In genomic region chr3:153315781-153316180, GRCh38 we compare ENCODE assay signal across 29 cellular contexts.
DNase-seq lines count a peak whose midpoint lies in the region; ATAC-seq, FAIRE-seq and TF ChIP-seq lines count a peak whose summit lies in the region.
"Had no signal": no experiment of that assay in that cellular context is flagged by ENCODE, and none has a peak within 500 bp of the region (broad histone marks: within the 10 kb centered on the region; RNA-seq: fewer than 3 reads in every experiment).

No MANE protein-coding gene starts in this region.

- no peaks in the 10 kb centered on the region for H3K36me3 Mint-ChIP-seq in astrocyte (ENCODE audit: low read depth, unreplicated experiment)
- H3K36me3 Mint-ChIP-seq: natural killer cell treated with Interleukin-12 subunit alpha and Interleukin-12 subunit beta and Interleukin-15 and Interleukin-18, amount 100 ng/mL, for 72 hours; type B pancreatic cell had no signal

- H3K27me3 Mint-ChIP-seq in astrocyte (ENCODE audit: low read depth, unreplicated experiment), result no peaks in the 10 kb centered on the region
- H3K27me3 Mint-ChIP-seq: dendritic cell treated with granulocyte-macrophage colony-stimulating factor and Interleukin-4, amounts not matched to agents 40 ng/mL and 50 ng/mL, for 4 days had no signal

- peaks cover 5% of the 10 kb centered on the region for H3K9me3 ChIP-seq in astrocyte (ENCODE audit: insufficient read depth, low read depth, low read length)
- H3K9me3 ChIP-seq: BE2C, lower lobe of right lung, ovary had no signal

- H3K36me3 ChIP-seq in astrocyte (ENCODE audit: insufficient read depth, low read length), result no peaks in the 10 kb centered on the region
- H3K36me3 ChIP-seq: BE2C, cardiac muscle cell, lower lobe of right lung, ovary had no signal

- H3K27me3 ChIP-seq in astrocyte (ENCODE audit: insufficient read depth, low read length), result no peaks in the 10 kb centered on the region
- H3K27me3 ChIP-seq: BE2C, cardiac muscle cell, ovary had no signal

- no peaks in the 10 kb centered on the region for H3K79me2 ChIP-seq in astrocyte (ENCODE audit: insufficient read depth, low read length)

- no peaks in the 10 kb centered on the region for H3K4me1 ChIP-seq in astrocyte (ENCODE audit: insufficient read depth, low read length)
- H3K4me1 ChIP-seq: BE2C had no signal

- TF ChIP-seq CTCF in astrocyte (IDR thresholded peaks at IDR 0.05; ENCODE audit: insufficient read depth, low read depth, low read length), result no peak
- TF ChIP-seq CTCF in fibroblast of the aortic adventitia (IDR thresholded peaks at IDR 0.05; ENCODE audit: insufficient read depth, low read length), result no peak

- H3K27ac ChIP-seq in astrocyte (ENCODE audit: low read depth, low read length), result no peak overlapping the region
- H3K27ac ChIP-seq: cardiac muscle cell, lower lobe of right lung, ovary had no signal

- no peak overlapping the region for H3K9ac ChIP-seq in astrocyte (ENCODE audit: low read length)

- peaks cover 16% of the 10 kb centered on the region for H3K4me1 Mint-ChIP-seq in astrocyte (ENCODE audit: low read depth, unreplicated experiment)

- H3K9me3 Mint-ChIP-seq in astrocyte (ENCODE audit: unreplicated experiment), result no peaks in the 10 kb centered on the region
- H3K9me3 Mint-ChIP-seq: natural killer cell treated with Interleukin-12 subunit alpha and Interleukin-12 subunit beta and Interleukin-15 and Interleukin-18, amount 100 ng/mL, for 72 hours; type B pancreatic cell had no signal

- DNase-seq in EL (peak; percentile 46), astrocyte (ENCODE audit: low read depth) (peak; percentile 60), fibroblast of the aortic adventitia (ENCODE audit: low read depth) (peak; percentile 74), frontal cortex (ENCODE audit: low spot score in 2 of 2) (no peak)
- DNase-seq in activated CD4-positive, alpha-beta T cell treated with anti-CD3 and anti-CD28 coated beads for 48 hours, result no peak
- DNase-seq: activated CD4-positive, alpha-beta T cell treated with anti-CD3 and anti-CD28 coated beads, Interleukin-2, amount 50 U/mL, for 4 hours; activated CD4-positive, CD25-positive, alpha-beta regulatory T cell; activated naive CD4-positive, alpha-beta T cell treated with Interleukin-2 at 50 U/mL for 16 hours; activated T-cell treated with anti-CD3 and anti-CD28 coated beads, Interleukin-2, amount 50 U/mL, for 72 hours; amniotic stem cell; BE2C; head of caudate nucleus; kidney glomerular epithelial cell; lower lobe of right lung; NCI-H1105; NCI-H2029 treated with DMSO at 0.1 percent for 48 hours; NCI-H69; ovary; right cardiac atrium; stimulated activated CD4-positive, alpha-beta T cell treated with anti-CD3 and anti-CD28 coated beads, Interleukin-2, amount 100 ng/mL, for 48 hours; T-helper 1 cell had no signal

- ATAC-seq in GM21528 (IDR thresholded peaks at IDR 0.05; ENCODE audit: low FRiP score, unreplicated experiment) (no peak), HG03439 (IDR thresholded peaks at IDR 0.05; ENCODE audit: unreplicated experiment) (no peak)
- ATAC-seq: activated T-cell treated with anti-CD3 and anti-CD28 coated beads, Interleukin-2, amount 50 U/mL, for 72 hours; lower lobe of right lung; natural killer cell treated with Interleukin-12 subunit alpha and Interleukin-12 subunit beta and Interleukin-15 and Interleukin-18, amount 100 ng/mL, for 72 hours; right cardiac atrium had no signal

- H3K4me3 ChIP-seq in astrocyte (ENCODE audit: insufficient read depth, low read depth, low read length), result no peak overlapping the region
- H3K4me3 ChIP-seq in fibroblast of the aortic adventitia (ENCODE audit: low read depth, low read length), result no peak overlapping the region
- H3K4me3 ChIP-seq: cardiac muscle cell, lower lobe of right lung, ovary had no signal

- H4K20me1 ChIP-seq in astrocyte (ENCODE audit: insufficient read depth, low read length), result no peaks in the 10 kb centered on the region

- H3K4me2 ChIP-seq in astrocyte (ENCODE audit: low read length), result no peak overlapping the region

- no peak overlapping the region for H3K4me3 Mint-ChIP-seq in astrocyte (ENCODE audit: unreplicated experiment)
- H3K4me3 Mint-ChIP-seq: activated T-cell treated with anti-CD3 and anti-CD28 coated beads, Interleukin-2, amount 50 U/mL, for 72 hours; dendritic cell treated with granulocyte-macrophage colony-stimulating factor and Interleukin-4, amounts not matched to agents 40 ng/mL and 50 ng/mL, for 4 days; natural killer cell treated with Interleukin-12 subunit alpha and Interleukin-12 subunit beta and Interleukin-15 and Interleukin-18, amount 100 ng/mL, for 72 hours; type B pancreatic cell had no signal

- H2AFZ ChIP-seq in astrocyte (ENCODE audit: low read depth, low read length), result no peak overlapping the region

- no peak for FAIRE-seq in astrocyte (lab: Jason Lieb, UNC)
- no peak for FAIRE-seq in frontal cortex (lab: Jason Lieb, UNC)
- FAIRE-seq: H54, RCC 7860 had no signal

- peak overlapping the region; percentile 6 for H3K27ac Mint-ChIP-seq in astrocyte (ENCODE audit: unreplicated experiment)
- H3K27ac Mint-ChIP-seq: activated T-cell treated with anti-CD3 and anti-CD28 coated beads, Interleukin-2, amount 50 U/mL, for 72 hours; dendritic cell treated with granulocyte-macrophage colony-stimulating factor and Interleukin-4, amounts not matched to agents 40 ng/mL and 50 ng/mL, for 4 days; natural killer cell treated with Interleukin-12 subunit alpha and Interleukin-12 subunit beta and Interleukin-15 and Interleukin-18, amount 100 ng/mL, for 72 hours; type B pancreatic cell had no signal

Comparison
In these comparisons a context has a peak if more than half of its experiments do, and no peak if none do; other contexts are left out.
1. DNase-seq: peak in EL (single experiment), astrocyte (single experiment) and fibroblast of the aortic adventitia (single experiment); none in frontal cortex (0 of 2) and activated CD4-positive, alpha-beta T cell treated with anti-CD3 and anti-CD28 coated beads for 48 hours (single experiment).